ENCODE assay signal across 12 cellular contexts in the genomic region with DNA sequence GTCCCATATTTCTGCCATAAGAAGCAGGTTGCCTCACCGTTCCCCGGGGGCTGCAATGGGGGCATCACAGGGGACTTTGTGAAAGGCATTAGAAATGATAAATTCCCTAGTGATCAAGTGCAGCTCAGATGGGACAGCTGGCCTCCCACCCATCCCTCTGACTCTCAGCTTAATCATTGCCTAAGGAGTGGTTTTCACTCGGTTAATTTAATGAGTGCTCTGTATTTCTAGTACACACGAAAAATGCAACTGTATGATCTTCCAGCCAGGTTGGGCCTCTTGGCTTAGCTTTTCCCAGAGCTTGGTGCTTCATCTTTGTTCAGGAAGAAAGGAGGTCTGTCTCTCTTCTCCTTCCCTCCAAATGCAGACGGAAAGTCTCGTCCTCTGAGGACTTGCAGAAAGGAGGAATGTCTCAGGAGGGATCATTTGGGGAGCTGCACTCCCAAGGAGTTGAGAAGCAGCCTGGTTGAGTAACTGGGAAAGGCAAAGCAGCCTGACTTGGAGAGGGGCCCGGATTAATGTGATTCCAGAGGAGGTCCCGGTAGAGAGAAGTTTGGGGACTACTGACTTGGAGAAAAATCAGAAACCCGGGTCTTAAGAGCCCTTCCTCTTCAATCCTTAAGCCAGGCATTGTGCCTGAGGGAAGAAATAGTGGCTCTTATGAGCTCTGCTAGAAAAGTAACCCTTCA. TPM values are rescaled to one million over a fixed set of nuclear protein-coding genes. Genes with fewer than 3 reads are reported as not detected.
DNase-seq lines count a peak whose midpoint lies in the region; ATAC-seq and TF ChIP-seq lines count a peak whose summit lies in the region.
"Had no signal": no experiment of that assay in that cellular context is flagged by ENCODE, and none has a peak within 500 bp of the region (broad histone marks: within the 10 kb centered on the region; RNA-seq: fewer than 3 reads in every experiment).

No MANE protein-coding gene starts in this region.

- peak overlapping the region; percentile 5 for H3K4me3 ChIP-seq in epithelial cell of proximal tubule (ENCODE audit: low read depth, low read length)
- H3K4me3 ChIP-seq in suprapubic skin = no peak overlapping the region
- no peak overlapping the region for H3K4me3 ChIP-seq in WERI-Rb-1 (ENCODE audit: low read depth, low read length)
- H3K4me3 ChIP-seq: MG63, testis had no signal

- peak overlapping the region; percentile 99 for H3K27ac ChIP-seq in suprapubic skin
- no peak overlapping the region for H3K27ac ChIP-seq in WERI-Rb-1

- H3K27me3 ChIP-seq in suprapubic skin (no peaks in the 10 kb centered on the region), WERI-Rb-1 (ENCODE audit: insufficient read depth, low read depth, severe bottlenecking) (no peaks in the 10 kb centered on the region)
- H3K27me3 ChIP-seq: MG63, testis had no signal

- 30% methylated on average over 9 of the region's 9 CpGs for WGBS in suprapubic skin

- H3K9me3 ChIP-seq in suprapubic skin (no peaks in the 10 kb centered on the region), WERI-Rb-1 (ENCODE audit: severe bottlenecking) (no peaks in the 10 kb centered on the region)
- H3K9me3 ChIP-seq: MG63, testis had no signal

- H3K36me3 ChIP-seq in suprapubic skin (peaks cover 4% of the 10 kb centered on the region), WERI-Rb-1 (no peaks in the 10 kb centered on the region)

- no peak for TF ChIP-seq CTCF in epithelial cell of proximal tubule (conservative IDR thresholded peaks at IDR 0.05; ENCODE audit: low read depth, low read length)
- no peak for TF ChIP-seq CTCF in suprapubic skin (IDR thresholded peaks at IDR 0.05)
- TF ChIP-seq CTCF in WERI-Rb-1 (IDR thresholded peaks at IDR 0.05; ENCODE audit: low read depth, low read length) = no peak

- ATAC-seq in HG03571 (IDR thresholded peaks at IDR 0.05; ENCODE audit: unreplicated experiment) = no peak
- ATAC-seq in GM21381 (IDR thresholded peaks at IDR 0.05; ENCODE audit: unreplicated experiment) = no peak
- ATAC-seq: activated T-cell treated with anti-CD3 and anti-CD28 coated beads, Interleukin-2, amount 50 U/mL, for 72 hours had no signal

- no peak for TF ChIP-seq POLR2A in suprapubic skin (IDR thresholded peaks at IDR 0.05)

- DNase-seq in LHCN-M2 (ENCODE audit: low read depth) (peak; percentile 38), epithelial cell of proximal tubule (ENCODE audit: low read depth) (no peak), midbrain (lab: John Stamatoyannopoulos, UW) (peak; percentile 34), suprapubic skin (ENCODE audit: low spot score in 2 of 2) (no peak), WERI-Rb-1 (no peak), COLO668 (lab: John Stamatoyannopoulos, UW; ENCODE audit: unreplicated experiment) (no peak)
- DNase-seq: activated CD4-positive, CD25-positive, alpha-beta regulatory T cell treated with anti-CD3 and anti-CD28 coated beads, Interleukin-2, amount 50 U/mL, for 72 hours; activated T-cell treated with anti-CD3 and anti-CD28 coated beads, Interleukin-2, amount 50 U/mL, for 72 hours; MG63; testis had no signal

- TF ChIP-seq EP300 in suprapubic skin (IDR thresholded peaks at IDR 0.05) = no peak

- peaks cover 100% of the 10 kb centered on the region for H3K4me1 ChIP-seq in suprapubic skin

RNA-seq across cellular contexts. Expression of a gene that starts 7.2 kb away (rescaled TPM):
- 38.3 and 42.4 TPM in 2 replicates for total RNA-seq in LHCN-M2 (2014; rRNA removed)
- polyA plus RNA-seq in LHCN-M2 (2012) = 45.9 TPM
- 284 and 346 TPM in 2 replicates for total RNA-seq in epithelial cell of proximal tubule
- 100 to 1,000 TPM; 420 to 548 (median 475) TPM for total RNA-seq in suprapubic skin

Comparison
In these comparisons a context has a peak if more than half of its experiments do, and no peak if none do; other contexts are left out.
1. DNase-seq: peak in LHCN-M2 (single experiment) and midbrain (single experiment); none in epithelial cell of proximal tubule (single experiment), suprapubic skin (0 of 2), WERI-Rb-1 (single experiment) and COLO668 (single experiment).